In the genomic region with DNA sequence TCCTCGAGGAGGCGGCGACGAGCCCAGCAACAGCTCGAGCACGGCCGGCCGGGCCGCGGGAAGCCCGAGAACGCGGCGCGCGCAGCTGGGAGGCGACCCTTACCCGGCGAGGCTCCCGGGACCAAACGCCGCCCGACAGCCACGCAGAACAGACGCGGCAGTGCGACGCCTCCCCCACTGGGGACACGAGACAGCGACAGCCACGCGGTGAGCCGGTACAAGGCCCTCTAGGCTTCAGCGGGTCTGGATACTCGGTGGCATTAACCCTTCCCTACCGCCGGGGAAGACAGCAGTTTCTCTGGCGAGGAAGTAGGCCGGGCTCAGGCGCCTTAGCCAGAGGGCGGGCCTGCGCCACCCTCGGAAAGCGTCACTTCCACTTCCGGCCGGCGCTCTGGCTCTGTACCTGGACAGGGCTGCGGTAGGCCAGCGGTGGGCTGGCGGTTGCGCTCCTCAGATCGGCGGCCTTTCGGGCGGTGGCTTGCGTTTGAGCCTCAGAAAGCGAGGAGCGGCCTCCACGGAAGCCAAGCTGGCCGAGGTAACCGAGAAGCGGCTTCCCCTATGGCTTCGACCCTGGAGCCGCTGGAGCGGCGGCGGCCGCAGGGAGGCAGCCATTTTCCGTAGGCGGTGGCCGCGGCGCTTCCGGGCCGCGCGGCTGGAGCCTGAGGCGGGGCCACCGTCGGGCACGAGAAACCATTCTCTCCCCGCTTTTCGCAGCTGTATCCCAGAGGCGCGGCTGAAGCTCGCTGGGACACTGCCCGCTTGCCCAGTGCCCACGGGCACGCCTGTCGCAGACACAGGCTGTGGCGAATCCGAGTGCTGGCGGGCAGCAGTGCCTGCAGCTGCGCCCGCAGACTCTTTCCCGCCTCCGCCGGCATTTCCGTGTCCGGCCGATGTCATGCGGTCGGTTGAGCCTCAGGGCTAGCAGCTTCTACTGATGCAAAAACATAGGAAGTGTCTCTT, we compare ENCODE assay signal across 8 cellular contexts. TPM values are rescaled to one million over a fixed set of nuclear protein-coding genes. Genes with fewer than 3 reads are reported as not detected.
DNase-seq lines count a peak whose midpoint lies in the region; ATAC-seq and TF ChIP-seq lines count a peak whose summit lies in the region.

A gene with protein sequence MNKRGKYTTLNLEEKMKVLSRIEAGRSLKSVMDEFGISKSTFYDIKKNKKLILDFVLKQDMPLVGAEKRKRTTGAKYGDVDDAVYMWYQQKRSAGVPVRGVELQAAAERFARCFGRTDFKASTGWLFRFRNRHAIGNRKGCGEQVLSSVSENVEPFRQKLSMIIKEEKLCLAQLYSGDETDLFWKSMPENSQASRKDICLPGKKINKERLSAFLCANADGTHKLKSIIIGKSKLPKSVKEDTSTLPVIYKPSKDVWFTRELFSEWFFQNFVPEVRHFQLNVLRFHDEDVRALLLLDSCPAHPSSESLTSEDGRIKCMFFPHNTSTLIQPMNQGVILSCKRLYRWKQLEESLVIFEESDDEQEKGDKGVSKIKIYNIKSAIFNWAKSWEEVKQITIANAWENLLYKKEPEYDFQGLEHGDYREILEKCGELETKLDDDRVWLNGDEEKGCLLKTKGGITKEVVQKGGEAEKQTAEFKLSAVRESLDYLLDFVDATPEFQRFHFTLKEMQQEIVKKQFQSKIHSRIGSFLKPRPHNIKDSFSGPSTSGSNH (minus strand): TSS at position 322 of the 960 bp plus-strand sequence. CDS start 4,816 bp downstream, outside the sequence.
A gene (plus strand): TSS at position 389 of the 960 bp plus-strand sequence. CDS start 2,932 bp downstream, outside the sequence.

- H3K9me3 Mint-ChIP-seq in T-helper 2 cell treated with Interferon-gamma antibody and Interleukin-4, amounts not matched to agents 5 μg/mL and 100 μg/mL, for 36 hours: peaks cover 56% of the 10 kb centered on the region

- H3K9me3 ChIP-seq in ascending aorta: peaks cover 30 to 82% of the 10 kb centered on the region in 2 donors
- peaks cover 44% of the 10 kb centered on the region for H3K9me3 ChIP-seq in vagina

- peaks cover 0 to 7% of the 10 kb centered on the region in 2 donors for H3K4me1 ChIP-seq in ascending aorta
- H3K4me1 ChIP-seq in rectal smooth muscle tissue (ENCODE audit: control insufficient read depth, insufficient read depth, low read length): peaks cover 7% of the 10 kb centered on the region
- H3K4me1 ChIP-seq in vagina: peaks cover 15% of the 10 kb centered on the region

- peak within 1 kb of the TSS; percentile 93 for H3K27ac ChIP-seq in ascending aorta
- H3K27ac ChIP-seq in rectal smooth muscle tissue (ENCODE audit: low read depth, low read length): peak within 1 kb of the TSS; percentile 96
- H3K27ac ChIP-seq in vagina: peak within 1 kb of the TSS; percentile 74

- 0 out of 3 replicates have a peak, but pooled peaks have one; percentile 6 for TF ChIP-seq CTCF in GM12872 (IDR thresholded peaks at IDR 0.05; ENCODE audit: insufficient read depth, low read depth, low read length)
- TF ChIP-seq CTCF in ascending aorta (IDR thresholded peaks at IDR 0.05): peak in 2 of 3 experiments; percentile 22 to 39
- TF ChIP-seq CTCF in vagina (IDR thresholded peaks at IDR 0.05): peak in 2 of 3 experiments; percentile 16 to 45

- ATAC-seq in HG02678 (IDR thresholded peaks at IDR 0.05; ENCODE audit: unreplicated experiment): peak; percentile 96

- peak within 1 kb of the TSS; percentile 83 for H3K27ac Mint-ChIP-seq in T-helper 2 cell treated with Interferon-gamma antibody and Interleukin-4, amounts not matched to agents 5 μg/mL and 100 μg/mL, for 36 hours

- peak within 1 kb of the TSS; percentile 81 for H3K4me3 Mint-ChIP-seq in T-helper 2 cell treated with Interferon-gamma antibody and Interleukin-4, amounts not matched to agents 5 μg/mL and 100 μg/mL, for 36 hours

- no peaks in the 10 kb centered on the region for H3K27me3 Mint-ChIP-seq in T-helper 2 cell treated with Interferon-gamma antibody and Interleukin-4, amounts not matched to agents 5 μg/mL and 100 μg/mL, for 36 hours (ENCODE audit: low read depth)

- TF ChIP-seq POLR2A in vagina (IDR thresholded peaks at IDR 0.05): peak in 1 of 2 donors; percentile 52

- H3K4me1 Mint-ChIP-seq in T-helper 2 cell treated with Interferon-gamma antibody and Interleukin-4, amounts not matched to agents 5 μg/mL and 100 μg/mL, for 36 hours (ENCODE audit: low read depth): peaks cover 6% of the 10 kb centered on the region

- H3K9ac ChIP-seq in rectal smooth muscle tissue (ENCODE audit: low read length): peak within 1 kb of the TSS; percentile 84

- peak within 1 kb of the TSS; percentile 67 to 88 for H3K4me3 ChIP-seq in ascending aorta
- peak within 1 kb of the TSS; percentile 97 for H3K4me3 ChIP-seq in rectal smooth muscle tissue (ENCODE audit: low read length)
- H3K4me3 ChIP-seq in vagina: peak within 1 kb of the TSS; percentile 79 to 81

- DNase-seq in NCI-H1436 (lab: John Stamatoyannopoulos, UW): peak; percentile 81
- peak; percentile 85 for DNase-seq in T-helper 2 cell treated with Interferon-gamma antibody and Interleukin-4, amounts not matched to agents 5 μg/mL and 100 μg/mL, for 36 hours (ENCODE audit: low spot score)
- peak in 1 of 2 donors; percentile 92 for DNase-seq in ascending aorta (ENCODE audit: low spot score in 2 of 2)
- peak; percentile 88 for DNase-seq in hepatic stellate cell (ENCODE audit: low spot score)
- DNase-seq in vagina (ENCODE audit: extremely low spot score in 2 of 2): no peak

- H3K36me3 ChIP-seq in ascending aorta (peaks cover 14 to 58% of the 10 kb centered on the region in 2 donors), rectal smooth muscle tissue (ENCODE audit: control insufficient read depth, insufficient read depth, low read length) (peaks cover 15% of the 10 kb centered on the region), vagina (peaks cover 0 to 71% of the 10 kb centered on the region in 2 donors)

- H3K27me3 ChIP-seq in ascending aorta (no peaks in the 10 kb centered on the region), rectal smooth muscle tissue (ENCODE audit: control insufficient read depth, insufficient read depth, low read length) (no peaks in the 10 kb centered on the region), vagina (no peaks in the 10 kb centered on the region)

- peaks cover 73% of the 10 kb centered on the region for H3K36me3 Mint-ChIP-seq in T-helper 2 cell treated with Interferon-gamma antibody and Interleukin-4, amounts not matched to agents 5 μg/mL and 100 μg/mL, for 36 hours (ENCODE audit: low read depth)

- intact Hi-C loops in ascending aorta (cut with DNase I): loop anchor here (1.0 to 5.0 kb wide), 6 partner anchors 23 to 197 kb away; a partner anchor contains a TSS
- intact Hi-C loops in vagina (cut with DNase I): no loop called here

RNA-seq across cellular contexts. Expression of the first gene that starts in this region (rescaled TPM):
- total RNA-seq in ascending aorta (1.6 TPM), vagina (2.2 TPM)

RNA-seq across cellular contexts. Expression of the second gene that starts in this region (rescaled TPM):
- total RNA-seq in ascending aorta (8.3 TPM), vagina (24.6 TPM)

Comparison
In these comparisons a context has a peak if more than half of its experiments do, and no peak if none do; other contexts are left out.
1. DNase-seq: peak in NCI-H1436 (single experiment), T-helper 2 cell treated with Interferon-gamma antibody and Interleukin-4, amounts not matched to agents 5 μg/mL and 100 μg/mL, for 36 hours (single experiment) and hepatic stellate cell (single experiment); none in vagina (0 of 2).
2. Peak in every context shown above with its lines, with median percentiles within 50 percentile points of each other: CTCF ChIP-seq, H3K27ac ChIP-seq and H3K4me3 ChIP-seq.